ENCODE assay signal across 23 cellular contexts in the genomic region with DNA sequence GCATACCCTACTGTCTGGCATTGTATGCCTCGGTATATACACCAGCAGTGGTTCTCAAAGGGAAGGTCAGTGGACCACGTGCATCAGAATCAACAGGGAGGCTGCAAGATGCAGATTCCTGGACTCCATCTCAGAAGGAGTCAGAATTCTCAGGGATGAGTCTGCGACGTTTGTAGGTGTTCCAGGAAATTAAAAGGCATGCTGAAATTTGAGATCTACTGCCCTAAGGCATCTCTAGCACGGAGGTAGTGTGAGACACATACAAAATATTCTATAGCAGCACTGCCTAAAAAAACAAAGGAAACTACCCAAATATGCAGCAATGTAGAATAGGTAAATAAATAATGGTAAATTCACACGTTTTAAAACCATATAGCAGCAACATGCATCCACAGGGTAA.
A peak's percentile ranks its signal among the peaks of the same experiment; 100 is the strongest.
DNase-seq lines count a peak whose midpoint lies in the region; ATAC-seq and TF ChIP-seq lines count a peak whose summit lies in the region.
"Had no signal": no experiment of that assay in that cellular context is flagged by ENCODE, and none has a peak within 500 bp of the region (broad histone marks: within the 10 kb centered on the region; RNA-seq: fewer than 3 reads in every experiment).

No MANE protein-coding gene starts in this region.

- H3K4me3 ChIP-seq in breast epithelium: no peak overlapping the region
- no peak overlapping the region for H3K4me3 ChIP-seq in epithelial cell of esophagus (ENCODE audit: low read length)
- H3K4me3 ChIP-seq in gastroesophageal sphincter: no peak overlapping the region
- H3K4me3 ChIP-seq in MM.1S (ENCODE audit: low read length): no peak overlapping the region
- H3K4me3 ChIP-seq: GM23338 had no signal

- TF ChIP-seq POLR2A in breast epithelium (IDR thresholded peaks at IDR 0.05) (no peak), gastroesophageal sphincter (IDR thresholded peaks at IDR 0.05) (no peak)

- H3K9me3 ChIP-seq in breast epithelium: no peaks in the 10 kb centered on the region
- H3K9me3 ChIP-seq in gastroesophageal sphincter: no peaks in the 10 kb centered on the region
- H3K9me3 ChIP-seq in MM.1S (replicated peaks; ENCODE audit: insufficient read depth, low read length): no peaks in the 10 kb centered on the region

- H3K9me2 ChIP-seq in MM.1S (replicated peaks; ENCODE audit: insufficient read depth, low read length): no peaks in the 10 kb centered on the region

- no peaks in the 10 kb centered on the region for H3K79me2 ChIP-seq in MM.1S (ENCODE audit: low read length)

- H3K36me3 ChIP-seq in breast epithelium: no peaks in the 10 kb centered on the region
- no peaks in the 10 kb centered on the region for H3K36me3 ChIP-seq in gastroesophageal sphincter
- no peaks in the 10 kb centered on the region for H3K36me3 ChIP-seq in MM.1S (replicated peaks; ENCODE audit: insufficient read depth, low read length)

- CTCF ChIA-PET in MCF 10A (lab: Yijun Ruan, JAX): no interaction called here
- CTCF ChIA-PET in RWPE1 (lab: Yijun Ruan, JAX): no interaction called here

- POLR2A ChIA-PET in MCF 10A (lab: Yijun Ruan, JAX): no interaction called here
- POLR2A ChIA-PET in RWPE1 (lab: Yijun Ruan, JAX; ENCODE audit: low non-redundant PET): no interaction called here

- WGBS in gastroesophageal sphincter (ENCODE audit: low coverage in 1 of 2), 2 donors: 49 to 64% methylated on average over 5 to 6 of the region's 6 CpGs

- H3K9ac ChIP-seq in MM.1S (ENCODE audit: low read length): no peak overlapping the region
- H3K9ac ChIP-seq: KMS-11 had no signal

- H2AFZ ChIP-seq in MM.1S (ENCODE audit: low read length): no peak overlapping the region
- H2AFZ ChIP-seq: GM23338 had no signal

- H3K4me3 Mint-ChIP-seq in MCF 10A (ENCODE audit: unreplicated experiment): no peak overlapping the region
- H3K4me3 Mint-ChIP-seq: CD14-positive monocyte, GM23338 had no signal

- DNase-seq in MCF 10A (ENCODE audit: unreplicated experiment) (peak; percentile 92), breast epithelium (ENCODE audit: low spot score in 2 of 2) (no peak), RWPE1 (ENCODE audit: low spot score) (peak; percentile 81), epithelial cell of esophagus (ENCODE audit: low read depth) (peak; percentile 93), MM.1S (no peak)
- no peak for DNase-seq in activated CD4-positive, alpha-beta T cell treated with anti-CD3 and anti-CD28 coated beads for 4 hours
- DNase-seq: COR-L47, DMS 273 treated with DMSO at 0.1 percent for 48 hours, EL, HCEC 1CT, NCI-H1092, NCI-H1436 treated with DMSO at 0.1 percent for 48 hours, NCI-H2029 treated with DMSO at 0.1 percent for 48 hours, NCI-H2171, NCI-H446, NCI-H526 treated with DMSO at 0.1 percent for 48 hours, SIG-M5 had no signal

- peak overlapping the region; percentile 51 for H3K27ac Mint-ChIP-seq in MCF 10A (ENCODE audit: low read depth, unreplicated experiment)
- H3K27ac Mint-ChIP-seq: CD14-positive monocyte, GM23338 had no signal

- no peaks in the 10 kb centered on the region for H3F3A ChIP-seq in MM.1S (ENCODE audit: insufficient read depth, low read length)

- peaks cover 9% of the 10 kb centered on the region for H3K36me3 Mint-ChIP-seq in MCF 10A (ENCODE audit: insufficient read depth, unreplicated experiment)
- H3K36me3 Mint-ChIP-seq: CD14-positive monocyte had no signal

- no peaks in the 10 kb centered on the region for H3K27me3 Mint-ChIP-seq in MCF 10A (ENCODE audit: insufficient read depth, unreplicated experiment)

- peaks cover 8% of the 10 kb centered on the region for H3K9me3 Mint-ChIP-seq in MCF 10A (ENCODE audit: unreplicated experiment)

- H3K4me1 ChIP-seq in breast epithelium: no peaks in the 10 kb centered on the region
- no peaks in the 10 kb centered on the region for H3K4me1 ChIP-seq in gastroesophageal sphincter
- H3K4me1 ChIP-seq in MM.1S (ENCODE audit: low read length): no peaks in the 10 kb centered on the region

- ATAC-seq in gastroesophageal sphincter: no peak
- ATAC-seq in HG02588 (IDR thresholded peaks at IDR 0.05; ENCODE audit: unreplicated experiment): no peak
- ATAC-seq: GM23338 had no signal

- TF ChIP-seq EP300 in gastroesophageal sphincter (IDR thresholded peaks at IDR 0.05): no peak

- no peak overlapping the region for H3K4me2 ChIP-seq in MM.1S (ENCODE audit: low read depth, low read length)
- H3K4me2 ChIP-seq: GM23338, KMS-11 had no signal

- H3K27me3 ChIP-seq in breast epithelium (peaks cover 0 to 6% of the 10 kb centered on the region in 2 donors), gastroesophageal sphincter (peaks cover 7% of the 10 kb centered on the region), MM.1S (replicated peaks; ENCODE audit: insufficient read depth, low read length) (no peaks in the 10 kb centered on the region)

- H3K4me1 Mint-ChIP-seq in MCF 10A (ENCODE audit: insufficient read depth, unreplicated experiment): peaks cover 35% of the 10 kb centered on the region
- H3K4me1 Mint-ChIP-seq: CD14-positive monocyte had no signal

- TF ChIP-seq CTCF in MCF 10A (IDR thresholded peaks at IDR 0.05; ENCODE audit: unreplicated experiment) (no peak), breast epithelium (IDR thresholded peaks at IDR 0.05) (no peak), RWPE1 (conservative IDR thresholded peaks at IDR 0.05; ENCODE audit: low read depth) (no peak), epithelial cell of esophagus (IDR thresholded peaks at IDR 0.05; ENCODE audit: insufficient read depth, low read depth, low read length, missing control alignments) (no peak), gastroesophageal sphincter (IDR thresholded peaks at IDR 0.05) (no peak), MM.1S (IDR thresholded peaks at IDR 0.05; ENCODE audit: low read length) (no peak)

- H3K27ac ChIP-seq in breast epithelium (no peak overlapping the region), RWPE1 (no peak overlapping the region), gastroesophageal sphincter (no peak overlapping the region), MM.1S (ENCODE audit: low read length) (no peak overlapping the region)
- H3K27ac ChIP-seq: 22Rv1, KMS-11 had no signal

- BruUV-seq in MCF 10A (replicated peaks; lab: Mats Ljungman, UMichigan): no TSS peak

- intact Hi-C loops in MCF 10A (cut with micrococcal nuclease) (no loop called here), breast epithelium (cut with DNase I; ENCODE audit: low total_unique reads) (no loop called here)

- H4K20me1 ChIP-seq in MM.1S (ENCODE audit: insufficient read depth, low read length): no peaks in the 10 kb centered on the region

Comparison
In these comparisons a context has a peak if more than half of its experiments do, and no peak if none do; other contexts are left out.
1. DNase-seq: peak in MCF 10A (single experiment), RWPE1 (single experiment) and epithelial cell of esophagus (single experiment); none in breast epithelium (0 of 2), activated CD4-positive, alpha-beta T cell treated with anti-CD3 and anti-CD28 coated beads for 4 hours (0 of 2) and MM.1S (single experiment).